In genomic region chr18:50268022-50268747, GRCh38 we compare ENCODE assay signal across 8 cellular contexts. TPM values are rescaled to one million over a fixed set of nuclear protein-coding genes. Genes with fewer than 3 reads are reported as not detected.
DNase-seq lines count a peak whose midpoint lies in the region; ATAC-seq and TF ChIP-seq lines count a peak whose summit lies in the region.

No MANE protein-coding gene starts in this region.

- H3K4me1 ChIP-seq in Peyer's patch (no peaks in the 10 kb centered on the region), adrenal gland (replicated peaks in 1 of 2) (peaks cover 6 to 12% of the 10 kb centered on the region in 2 donors), sigmoid colon (peaks cover 0 to 25% (median 10%) of the 10 kb centered on the region in 4 donors)

- intact Hi-C loops in adrenal gland (cut with DNase I), result no loop called here
- intact Hi-C loops in sigmoid colon (cut with DNase I), result loop anchor here (5.0 kb wide), 3 partner anchors 39 to 771 kb away; partner anchors contain the start of gene ACAA2

- peak overlapping the region; percentile 45 to 63 (median 52) for H3K4me3 ChIP-seq in Peyer's patch
- peak overlapping the region in 1 of 4 donors; percentile 47 for H3K4me3 ChIP-seq in adrenal gland
- peak overlapping the region; percentile 29 to 58 (median 43) for H3K4me3 ChIP-seq in sigmoid colon

- TF ChIP-seq CTCF in Peyer's patch (IDR thresholded peaks at IDR 0.05) (peak; percentile 58 to 81 (median 68)), adrenal gland (IDR thresholded peaks at IDR 0.05) (peak; percentile 29 to 69 (median 50)), sigmoid colon (IDR thresholded peaks at IDR 0.05) (peak; percentile 30 to 64 (median 56))

- TF ChIP-seq EP300 in sigmoid colon (IDR thresholded peaks at IDR 0.05), result no peak

- H3K36me3 ChIP-seq in Peyer's patch (peaks cover 0 to 35% (median 0%) of the 10 kb centered on the region in 3 donors), adrenal gland (replicated peaks in 1 of 2) (peaks cover 0 to 45% of the 10 kb centered on the region in 2 donors), sigmoid colon (peaks cover 12 to 43% (median 25%) of the 10 kb centered on the region in 4 donors)

- WGBS in adrenal gland, 4 donors, result 20 to 30% (median 25%) methylated on average over 27 to 56 of the region's 56 CpGs
- 14 to 42% methylated on average over 56 of the region's 56 CpGs for WGBS in sigmoid colon, 2 donors

- H3K27ac ChIP-seq in Peyer's patch (peak overlapping the region; percentile 70 to 82 (median 74)), adrenal gland (peak overlapping the region in 4 of 5 donors; percentile 49 to 78 (median 73)), sigmoid colon (peak overlapping the region; percentile 62 to 79 (median 70))

- H3K27me3 ChIP-seq in Peyer's patch (no peaks in the 10 kb centered on the region), adrenal gland (no peaks in the 10 kb centered on the region), sigmoid colon (no peaks in the 10 kb centered on the region)

- TF ChIP-seq POLR2A in Peyer's patch (IDR thresholded peaks at IDR 0.05) (no peak), adrenal gland (IDR thresholded peaks at IDR 0.05) (no peak), sigmoid colon (IDR thresholded peaks at IDR 0.05) (no peak)

- H3K9me3 ChIP-seq in Peyer's patch, result no peaks in the 10 kb centered on the region
- H3K9me3 ChIP-seq in adrenal gland (replicated peaks in 1 of 3), result no peaks in the 10 kb centered on the region
- H3K9me3 ChIP-seq in sigmoid colon, result no peaks in the 10 kb centered on the region

- DNase-seq in Peyer's patch (peak; percentile 82 to 95 (median 90)), adrenal gland (peak; percentile 70 to 86 (median 74)), hepatic stellate cell (ENCODE audit: low spot score) (peak; percentile 90), sigmoid colon (peak; percentile 85), NCI-H1417 (lab: John Stamatoyannopoulos, UW) (no peak), middle frontal gyrus (ENCODE audit: extremely low spot score, low spot score) (no peak)

- ATAC-seq in GM18508 (IDR thresholded peaks at IDR 0.05; ENCODE audit: insufficient read depth, unreplicated experiment) (peak; percentile 59), HG02678 (IDR thresholded peaks at IDR 0.05; ENCODE audit: unreplicated experiment) (peak; percentile 76)

RNA-seq across cellular contexts. Expression of gene CFAP53, which starts 1.9 kb away (rescaled TPM):
- total RNA-seq in Peyer's patch, result under 1 TPM in 1 of 4 donors, not detected in 3; 0.80 TPM
- total RNA-seq in adrenal gland, result 1 to 10 TPM in 4 of 8 donors, under 1 TPM in 4; 0.53 to 4.3 (median 1.1) TPM
- polyA plus RNA-seq in adrenal gland, result 1 to 10 TPM; 1.1 to 2.8 (median 1.9) TPM
- total RNA-seq in sigmoid colon, result under 1 TPM in 1 of 4 donors, not detected in 3; 0.27 TPM
- polyA plus RNA-seq in sigmoid colon, result under 1 TPM in 2 of 3 donors, not detected in 1; 0.23 to 0.46 TPM

RNA-seq across cellular contexts. Expression of gene MBD1, which starts 13.1 kb away (rescaled TPM):
- total RNA-seq in Peyer's patch, result 100 to 1,000 TPM in 3 of 4 donors, 10 to 100 TPM in 1; 85.1 to 168 (median 115) TPM
- total RNA-seq in adrenal gland, result 100 to 1,000 TPM in 2 of 8 donors, 10 to 100 TPM in 6; 51.8 to 156 (median 80.7) TPM
- 10 to 100 TPM; 46.2 to 64.3 (median 46.3) TPM for polyA plus RNA-seq in adrenal gland
- total RNA-seq in sigmoid colon, result 10 to 100 TPM; 58.9 to 93.6 (median 75.5) TPM
- polyA plus RNA-seq in sigmoid colon, result 10 to 100 TPM; 25.9 to 45.8 (median 33.0) TPM

RNA-seq across cellular contexts. Expression of gene CXXC1, which starts 19.3 kb away (rescaled TPM):
- 100 to 1,000 TPM in 3 of 4 donors, 10 to 100 TPM in 1; 85.6 to 261 (median 130) TPM for total RNA-seq in Peyer's patch
- total RNA-seq in adrenal gland, result 100 to 1,000 TPM in 2 of 8 donors, 10 to 100 TPM in 6; 28.6 to 119 (median 66.2) TPM
- polyA plus RNA-seq in adrenal gland, result 100 to 1,000 TPM in 2 of 3 donors, 10 to 100 TPM in 1; 35.6 to 295 (median 249) TPM
- total RNA-seq in sigmoid colon, result 10 to 100 TPM; 34.2 to 58.9 (median 51.1) TPM
- 10 to 100 TPM; 27.0 to 83.2 (median 43.2) TPM for polyA plus RNA-seq in sigmoid colon

Comparison
In these comparisons a context has a peak if more than half of its experiments do, and no peak if none do; other contexts are left out.
1. DNase-seq: peak in Peyer's patch (3 of 3), adrenal gland (7 of 7), hepatic stellate cell (single experiment) and sigmoid colon (single experiment); none in NCI-H1417 (0 of 3) and middle frontal gyrus (single experiment).
2. Peak in every context shown above with its lines, with median percentiles within 50 percentile points of each other: H3K27ac ChIP-seq and CTCF ChIP-seq.